1 cellular context compared by ENCODE assay signal in genomic region chr5:151770383-151771258, GRCh38.
TF ChIP-seq lines count a peak whose summit lies in the region.

No MANE protein-coding gene starts in this region.

TF ChIP-seq in K562, 482 proteins besides CTCF, POLR2A, EP300 and RAD21 (continued from another document and continues in another):
- TF ChIP-seq HOMEZ (CRISPR knock-in tag; IDR thresholded peaks at IDR 0.05) (no peak), CBX8 (IDR thresholded peaks at IDR 0.05; ENCODE audit: borderline replicate concordance, extremely low read depth, low read depth, low read length, poor library complexity, severe bottlenecking) (no peak), TRIM25 (IDR thresholded peaks at IDR 0.05; ENCODE audit: borderline replicate concordance) (no peak), SMAD3 (CRISPR knock-in tag; conservative IDR thresholded peaks at IDR 0.05) (no peak), ID3 (CRISPR knock-in tag; IDR thresholded peaks at IDR 0.05) (no peak), ID3 (tag; IDR thresholded peaks at IDR 0.05) (peak; percentile 46; the same call in 1 of the 2 replicates), POLR3A (IDR thresholded peaks at IDR 0.05; ENCODE audit: borderline replicate concordance, extremely low read depth, insufficient read depth, insufficient read length) (no peak), CREB5 (CRISPR knock-in tag; IDR thresholded peaks at IDR 0.05) (no peak), ZNF263 (CRISPR knock-in tag; IDR thresholded peaks at IDR 0.05; ENCODE audit: borderline replicate concordance) (0 out of 2 replicates have a peak, but pooled peaks have one; percentile 50), BHLHE40 (IDR thresholded peaks at IDR 0.05; ENCODE audit: low read length) (no peak), TSHZ1 (CRISPR knock-in tag; IDR thresholded peaks at IDR 0.05) (no peak), CLOCK (CRISPR knock-in tag; IDR thresholded peaks at IDR 0.05; ENCODE audit: borderline replicate concordance) (no peak), DACH1 (IDR thresholded peaks at IDR 0.05; ENCODE audit: partially characterized antibody) (no peak), ELF1 (tag; IDR thresholded peaks at IDR 0.05) (peak; percentile 60), MBD2 (IDR thresholded peaks at IDR 0.05; ENCODE audit: borderline replicate concordance, low read depth) (no peak), ZNF584 (CRISPR knock-in tag; IDR thresholded peaks at IDR 0.05; ENCODE audit: low read depth) (0 out of 2 replicates have a peak, but pooled peaks have one; percentile 7), MCM3 (IDR thresholded peaks at IDR 0.05) (no peak), U2AF2 (optimal IDR thresholded peaks at IDR 0.05; ENCODE audit: low read depth, low read length) (no peak), CHD2 (IDR thresholded peaks at IDR 0.05; ENCODE audit: low read depth, low read length) (no peak), PKNOX1 (IDR thresholded peaks at IDR 0.05) (no peak), ZNF507 (tag; conservative IDR thresholded peaks at IDR 0.05) (no peak), ATF1 (CRISPR knock-in tag; IDR thresholded peaks at IDR 0.05) (no peak), ATF1 (tag; IDR thresholded peaks at IDR 0.05) (no peak), GMEB1 (CRISPR knock-in tag; IDR thresholded peaks at IDR 0.05) (peak; percentile 57), XRCC5 (IDR thresholded peaks at IDR 0.05; ENCODE audit: low read depth, low read length) (no peak), NFRKB (IDR thresholded peaks at IDR 0.05; ENCODE audit: low read depth) (0 out of 2 replicates have a peak, but pooled peaks have one; percentile 86), POLR2B (IDR thresholded peaks at IDR 0.05; ENCODE audit: low read depth, partially characterized antibody) (no peak), MLLT1 (IDR thresholded peaks at IDR 0.05) (no peak), MTA1 (IDR thresholded peaks at IDR 0.05; ENCODE audit: borderline replicate concordance) (no peak), FUS (optimal IDR thresholded peaks at IDR 0.05; ENCODE audit: low read depth, low read length) (no peak), NONO (IDR thresholded peaks at IDR 0.05; ENCODE audit: low read depth in 2 of 2, low read length in 1 of 2) (no peak; a peak in 1 of 4 replicates), CREB3L1 (IDR thresholded peaks at IDR 0.05; ENCODE audit: borderline replicate concordance, low read depth) (0 out of 2 replicates have a peak, but pooled peaks have one; percentile 33), HNRNPUL1 (IDR thresholded peaks at IDR 0.05; ENCODE audit: low read length) (no peak), KDM1A (IDR thresholded peaks at IDR 0.05) (no peak), ZNF175 (CRISPR knock-in tag; IDR thresholded peaks at IDR 0.05; ENCODE audit: low read depth) (peak; percentile 70; the same call in 1 of the 2 replicates), SIN3B (IDR thresholded peaks at IDR 0.05; ENCODE audit: low read depth) (0 out of 2 replicates have a peak, but pooled peaks have one; percentile 17), ZFP36 (IDR thresholded peaks at IDR 0.05; ENCODE audit: low read depth, low read length, partially characterized antibody) (no peak), E2F5 (CRISPR knock-in tag; IDR thresholded peaks at IDR 0.05) (no peak), ZNF764 (CRISPR knock-in tag; IDR thresholded peaks at IDR 0.05; ENCODE audit: low read depth) (peak; percentile 53; the same call in 1 of the 2 replicates), HES1 (IDR thresholded peaks at IDR 0.05; ENCODE audit: low read depth) (no peak), NR4A1 (CRISPR knock-in tag; IDR thresholded peaks at IDR 0.05) (no peak), NR4A1 (tag; IDR thresholded peaks at IDR 0.05) (peak; percentile 80), ZEB2 (IDR thresholded peaks at IDR 0.05) (no peak), OTX1 (CRISPR knock-in tag; IDR thresholded peaks at IDR 0.05) (no peak; the same call in 1 of the 2 replicates)
